9 cellular contexts compared by ENCODE assay signal in the genomic region with DNA sequence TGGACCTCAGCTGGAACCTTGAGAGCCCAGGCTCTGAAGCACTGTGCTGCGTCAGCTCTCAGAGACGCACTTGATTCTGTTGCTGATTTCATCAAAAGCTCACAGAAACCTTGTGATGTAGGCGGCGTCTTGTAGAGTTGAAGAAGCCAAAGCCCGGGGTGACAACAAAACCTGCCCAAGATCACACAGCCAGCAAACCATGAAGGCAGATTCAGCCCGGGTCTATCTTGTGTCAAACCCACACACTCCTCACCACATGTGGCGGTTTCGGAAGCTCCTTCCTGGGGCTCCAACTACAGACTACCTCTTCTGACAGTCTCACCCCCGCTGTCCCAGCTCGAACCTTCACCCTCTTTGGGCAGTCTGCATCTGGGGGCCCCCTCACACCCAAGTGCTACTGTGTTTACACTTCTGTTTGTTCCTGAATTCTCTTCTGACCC. TPM values are rescaled to one million over a fixed set of nuclear protein-coding genes. Genes with fewer than 3 reads are reported as not detected.
A peak's percentile ranks its signal among the peaks of the same experiment; 100 is the strongest.
DNase-seq lines count a peak whose midpoint lies in the region; ATAC-seq, FAIRE-seq and TF ChIP-seq lines count a peak whose summit lies in the region.
"Had no signal": no experiment of that assay in that cellular context is flagged by ENCODE, and none has a peak within 500 bp of the region (broad histone marks: within the 10 kb centered on the region; RNA-seq: fewer than 3 reads in every experiment).

No MANE protein-coding gene starts in this region.

- no peak for TF ChIP-seq CTCF in left lung (IDR thresholded peaks at IDR 0.05)
- no peak for TF ChIP-seq CTCF in omental fat pad (IDR thresholded peaks at IDR 0.05)

- H3K4me1 Mint-ChIP-seq in activated CD4-positive, alpha-beta T cell treated with anti-CD3 and anti-CD28 coated beads, Interleukin-2, amount 10 ng/mL, durations not matched to agents 24 days and 14 days, result peaks cover 91% of the 10 kb centered on the region

- peaks cover 3% of the 10 kb centered on the region for H3K36me3 Mint-ChIP-seq in activated CD4-positive, alpha-beta T cell treated with anti-CD3 and anti-CD28 coated beads, Interleukin-2, amount 10 ng/mL, durations not matched to agents 24 days and 14 days (ENCODE audit: low read depth)

- H3K4me3 Mint-ChIP-seq in activated CD4-positive, alpha-beta T cell treated with anti-CD3 and anti-CD28 coated beads, Interleukin-2, amount 10 ng/mL, durations not matched to agents 24 days and 14 days, result peak overlapping the region; percentile 72

- DNase-seq in GM18507 (ENCODE audit: extremely low spot score, insufficient read length, low read depth), result no peak
- peak; percentile 95 for DNase-seq in activated CD4-positive, alpha-beta T cell treated with anti-CD3 and anti-CD28 coated beads, Interleukin-2, amount 10 ng/mL, durations not matched to agents 24 days and 14 days
- DNase-seq in left lung, result peak in 1 of 2 donors; percentile 40
- peak; percentile 82 for DNase-seq in stimulated activated naive CD4-positive, alpha-beta T cell treated with Interleukin-2 at 50 U/mL for 16 hours (lab: John Stamatoyannopoulos, UW)
- DNase-seq in omental fat pad (ENCODE audit: low spot score), result no peak
- DNase-seq in HPDE6-E6E7 (ENCODE audit: extremely low spot score), result no peak
- no peak for DNase-seq in Right ventricle myocardium superior

- H3K27me3 ChIP-seq in left lung, result no peaks in the 10 kb centered on the region

- peak; percentile 87 for FAIRE-seq in GM18507 (lab: Jason Lieb, UNC)
- FAIRE-seq: colon had no signal

- no peak overlapping the region for H3K4me3 ChIP-seq in left lung

- H3K27ac Mint-ChIP-seq in activated CD4-positive, alpha-beta T cell treated with anti-CD3 and anti-CD28 coated beads, Interleukin-2, amount 10 ng/mL, durations not matched to agents 24 days and 14 days, result peak overlapping the region; percentile 88

- intact Hi-C loops in activated CD4-positive, alpha-beta T cell treated with anti-CD3 and anti-CD28 coated beads, Interleukin-2, amount 10 ng/mL, durations not matched to agents 24 days and 14 days (cut with micrococcal nuclease), result loop anchor here (1.0 to 5.0 kb wide), 3 partner anchors 50 to 1486 kb away; partner anchors contain the start of genes TENT5C and WARS2
- intact Hi-C loops in left lung (cut with DNase I) (no loop called here), Right ventricle myocardium superior (cut with DNase I) (no loop called here)

- H3K27ac ChIP-seq in left lung, result no peak overlapping the region

- H3K9me3 ChIP-seq in left lung, result no peaks in the 10 kb centered on the region

- peaks cover 5% of the 10 kb centered on the region for H3K27me3 Mint-ChIP-seq in activated CD4-positive, alpha-beta T cell treated with anti-CD3 and anti-CD28 coated beads, Interleukin-2, amount 10 ng/mL, durations not matched to agents 24 days and 14 days

- H3K4me1 ChIP-seq in left lung, result peaks cover 0 to 10% of the 10 kb centered on the region in 2 donors

- H3K9me3 Mint-ChIP-seq in activated CD4-positive, alpha-beta T cell treated with anti-CD3 and anti-CD28 coated beads, Interleukin-2, amount 10 ng/mL, durations not matched to agents 24 days and 14 days, result no peaks in the 10 kb centered on the region

- ATAC-seq in HG03039 (IDR thresholded peaks at IDR 0.05; ENCODE audit: unreplicated experiment) (peak; percentile 43), left lung (peak; percentile 32), omental fat pad (ENCODE audit: low FRiP score) (no peak), Right ventricle myocardium superior (ENCODE audit: poor library complexity) (no peak)

- no peaks in the 10 kb centered on the region for H3K36me3 ChIP-seq in left lung

RNA-seq across cellular contexts. Expression of gene TENT5C, which starts 50.4 kb away (rescaled TPM):
- 3.1 and 3.5 TPM in 2 replicates for total RNA-seq in activated CD4-positive, alpha-beta T cell treated with anti-CD3 and anti-CD28 coated beads, Interleukin-2, amount 10 ng/mL, durations not matched to agents 24 days and 14 days
- total RNA-seq in left lung (10 to 100 TPM; 11.6 to 19.3 TPM), omental fat pad (1 to 10 TPM; 3.8 to 7.6 (median 6.6) TPM), Right ventricle myocardium superior (18.7 TPM)

Comparison
In these comparisons a context has a peak if more than half of its experiments do, and no peak if none do; other contexts are left out.
1. DNase-seq: peak in activated CD4-positive, alpha-beta T cell treated with anti-CD3 and anti-CD28 coated beads, Interleukin-2, amount 10 ng/mL, durations not matched to agents 24 days and 14 days (single experiment) and stimulated activated naive CD4-positive, alpha-beta T cell treated with Interleukin-2 at 50 U/mL for 16 hours (single experiment); none in GM18507 (single experiment), omental fat pad (single experiment), HPDE6-E6E7 (single experiment) and Right ventricle myocardium superior (single experiment).
2. ATAC-seq: peak in HG03039 (single experiment) and left lung (single experiment); none in omental fat pad (single experiment) and Right ventricle myocardium superior (single experiment).